In the genomic region with DNA sequence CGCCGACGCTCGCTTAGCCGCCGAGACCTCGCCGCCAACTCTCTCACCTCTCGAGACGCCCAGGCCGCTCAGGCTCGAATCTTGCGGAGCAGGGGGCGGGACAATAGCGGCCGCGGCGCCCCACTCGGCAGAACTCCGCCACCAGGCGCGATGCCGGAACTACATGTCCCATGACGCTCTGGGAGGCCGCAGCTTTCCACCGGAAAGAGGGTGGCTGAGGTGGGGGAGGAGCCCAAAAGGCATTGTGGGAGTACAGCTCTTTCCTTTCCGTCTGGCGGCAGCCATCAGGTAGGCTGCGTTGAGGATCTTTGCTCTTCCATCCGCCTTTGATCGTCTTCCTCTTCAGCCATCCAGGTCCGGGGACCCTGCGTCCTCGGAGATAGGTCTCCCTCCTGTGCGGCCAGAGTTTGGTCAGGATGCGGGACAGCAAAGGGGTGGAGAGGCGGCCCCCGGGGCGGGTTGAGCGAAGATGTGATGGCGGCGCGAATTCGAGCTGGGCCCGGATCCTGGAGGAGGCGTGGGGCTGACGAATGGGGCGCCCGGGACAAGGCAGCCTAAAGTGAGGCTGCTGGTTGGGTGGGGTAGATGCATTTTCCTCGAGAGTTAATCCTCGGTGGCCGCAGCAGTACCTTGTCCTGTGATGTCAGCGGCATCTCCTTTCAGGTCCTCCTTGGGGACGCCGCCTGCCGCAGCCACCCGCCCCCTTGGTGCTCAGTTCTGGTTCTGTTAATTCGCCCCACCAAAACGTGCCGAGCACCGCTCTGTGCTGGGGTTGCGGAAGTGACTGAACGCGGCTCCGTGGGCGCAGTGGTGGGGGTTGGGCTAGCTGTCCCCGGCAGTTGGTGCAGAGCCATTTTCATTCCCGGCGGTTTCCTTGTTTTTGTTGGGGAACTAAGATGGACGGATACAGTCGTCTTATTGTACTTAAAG, we compare ENCODE assay signal across 1 cellular context.
TF ChIP-seq lines count a peak whose summit lies in the region.

A gene (minus strand): TSS at position 105 of the 930 bp plus-strand sequence. CDS start 6,086 bp downstream, outside the sequence.
A gene (plus strand): TSS at position 247 of the 930 bp plus-strand sequence. CDS start 728 bp downstream, outside the sequence.

TF ChIP-seq in HEK293, 187 proteins besides CTCF, POLR2A, EP300 and RAD21 (continued from another document and continues in another):
- TF ChIP-seq, protein P1, sequence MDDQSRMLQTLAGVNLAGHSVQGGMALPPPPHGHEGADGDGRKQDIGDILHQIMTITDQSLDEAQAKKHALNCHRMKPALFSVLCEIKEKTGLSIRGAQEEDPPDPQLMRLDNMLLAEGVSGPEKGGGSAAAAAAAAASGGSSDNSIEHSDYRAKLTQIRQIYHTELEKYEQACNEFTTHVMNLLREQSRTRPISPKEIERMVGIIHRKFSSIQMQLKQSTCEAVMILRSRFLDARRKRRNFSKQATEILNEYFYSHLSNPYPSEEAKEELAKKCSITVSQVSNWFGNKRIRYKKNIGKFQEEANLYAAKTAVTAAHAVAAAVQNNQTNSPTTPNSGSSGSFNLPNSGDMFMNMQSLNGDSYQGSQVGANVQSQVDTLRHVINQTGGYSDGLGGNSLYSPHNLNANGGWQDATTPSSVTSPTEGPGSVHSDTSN (CRISPR knock-in tag; IDR thresholded peaks at IDR 0.05), result no peak
- TF ChIP-seq ZNF785 (tag by site-specific recombination; IDR thresholded peaks at IDR 0.05) (peak; percentile 88), ZNF24 (tag by site-specific recombination; IDR thresholded peaks at IDR 0.05) (peak; percentile 87; the same call in 1 of the 2 replicates), MZF1 (tag by site-specific recombination; IDR thresholded peaks at IDR 0.05; ENCODE audit: borderline replicate concordance) (no peak), ZNF174 (tag by site-specific recombination; IDR thresholded peaks at IDR 0.05) (no peak), TCF7L2 (IDR thresholded peaks at IDR 0.05; ENCODE audit: borderline replicate concordance, low read depth, low read length) (peak; percentile 40; the same call in 1 of the 2 replicates), ZNF416 (tag by site-specific recombination; IDR thresholded peaks at IDR 0.05) (0 out of 2 replicates have a peak, but pooled peaks have one; percentile 48), ZNF654 (tag by site-specific recombination; IDR thresholded peaks at IDR 0.05; ENCODE audit: low read depth) (no peak), HOXD13 (CRISPR knock-in tag; IDR thresholded peaks at IDR 0.05; ENCODE audit: borderline replicate concordance) (no peak), ZNF596 (tag by site-specific recombination; IDR thresholded peaks at IDR 0.05) (no peak), ZNF610 (tag by site-specific recombination; IDR thresholded peaks at IDR 0.05; ENCODE audit: borderline replicate concordance) (0 out of 2 replicates have a peak, but pooled peaks have one; percentile 59), ZNF521 (tag by site-specific recombination; IDR thresholded peaks at IDR 0.05) (no peak), ZNF658 (tag by site-specific recombination; IDR thresholded peaks at IDR 0.05) (no peak; the same call in 1 of the 2 replicates), ZNF311 (tag by site-specific recombination; IDR thresholded peaks at IDR 0.05; ENCODE audit: borderline replicate concordance) (0 out of 2 replicates have a peak, but pooled peaks have one; percentile 18), ZNF555 (tag by site-specific recombination; conservative IDR thresholded peaks at IDR 0.05) (no peak), ZNF169 (tag by site-specific recombination; IDR thresholded peaks at IDR 0.05) (no peak), ZNF677 (tag by site-specific recombination; IDR thresholded peaks at IDR 0.05) (no peak), ZNF624 (tag by site-specific recombination; IDR thresholded peaks at IDR 0.05) (peak; percentile 68; the same call in 1 of the 2 replicates), ZNF10 (tag by site-specific recombination; IDR thresholded peaks at IDR 0.05) (0 out of 2 replicates have a peak, but pooled peaks have one; percentile 7), ZNF404 (tag by site-specific recombination; IDR thresholded peaks at IDR 0.05) (no peak), ZNF292 (tag by site-specific recombination; IDR thresholded peaks at IDR 0.05; ENCODE audit: borderline replicate concordance, low read depth) (no peak), KLF1 (tag by site-specific recombination; IDR thresholded peaks at IDR 0.05) (peak; percentile 42; the same call in 1 of the 2 replicates), ZNF133 (tag by site-specific recombination; IDR thresholded peaks at IDR 0.05) (peak; percentile 38; the same call in 1 of the 2 replicates), ZNF175 (tag by site-specific recombination; IDR thresholded peaks at IDR 0.05) (no peak), ZXDB (tag by site-specific recombination; IDR thresholded peaks at IDR 0.05) (peak; percentile 96), BCL11A (tag by site-specific recombination; IDR thresholded peaks at IDR 0.05; ENCODE audit: low read depth) (0 out of 2 replicates have a peak, but pooled peaks have one; percentile 15), ZNF184 (tag by site-specific recombination; IDR thresholded peaks at IDR 0.05) (0 out of 2 replicates have a peak, but pooled peaks have one; percentile 7), ZNF354C (tag by site-specific recombination; IDR thresholded peaks at IDR 0.05; ENCODE audit: borderline replicate concordance, low read depth) (no peak), OSR2 (tag by site-specific recombination; IDR thresholded peaks at IDR 0.05) (no peak), GFI1B (tag by site-specific recombination; IDR thresholded peaks at IDR 0.05) (peak; percentile 68; the same call in 1 of the 2 replicates), KLF8 (tag by site-specific recombination; IDR thresholded peaks at IDR 0.05) (peak; percentile 90), REPIN1 (tag by site-specific recombination; IDR thresholded peaks at IDR 0.05; ENCODE audit: low read depth) (peak; percentile 91; the same call in 1 of the 2 replicates), HOXA7 (CRISPR knock-in tag; IDR thresholded peaks at IDR 0.05; ENCODE audit: borderline replicate concordance) (no peak), ZNF19 (tag by site-specific recombination; IDR thresholded peaks at IDR 0.05; ENCODE audit: low read depth) (no peak), SP2 (tag by site-specific recombination; IDR thresholded peaks at IDR 0.05) (peak; percentile 88)
- TF ChIP-seq, protein P2, sequence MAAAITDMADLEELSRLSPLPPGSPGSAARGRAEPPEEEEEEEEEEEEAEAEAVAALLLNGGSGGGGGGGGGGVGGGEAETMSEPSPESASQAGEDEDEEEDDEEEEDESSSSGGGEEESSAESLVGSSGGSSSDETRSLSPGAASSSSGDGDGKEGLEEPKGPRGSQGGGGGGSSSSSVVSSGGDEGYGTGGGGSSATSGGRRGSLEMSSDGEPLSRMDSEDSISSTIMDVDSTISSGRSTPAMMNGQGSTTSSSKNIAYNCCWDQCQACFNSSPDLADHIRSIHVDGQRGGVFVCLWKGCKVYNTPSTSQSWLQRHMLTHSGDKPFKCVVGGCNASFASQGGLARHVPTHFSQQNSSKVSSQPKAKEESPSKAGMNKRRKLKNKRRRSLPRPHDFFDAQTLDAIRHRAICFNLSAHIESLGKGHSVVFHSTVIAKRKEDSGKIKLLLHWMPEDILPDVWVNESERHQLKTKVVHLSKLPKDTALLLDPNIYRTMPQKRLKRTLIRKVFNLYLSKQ (tag by site-specific recombination; IDR thresholded peaks at IDR 0.05; ENCODE audit: borderline replicate concordance), result no peak
- TF ChIP-seq, protein P3, sequence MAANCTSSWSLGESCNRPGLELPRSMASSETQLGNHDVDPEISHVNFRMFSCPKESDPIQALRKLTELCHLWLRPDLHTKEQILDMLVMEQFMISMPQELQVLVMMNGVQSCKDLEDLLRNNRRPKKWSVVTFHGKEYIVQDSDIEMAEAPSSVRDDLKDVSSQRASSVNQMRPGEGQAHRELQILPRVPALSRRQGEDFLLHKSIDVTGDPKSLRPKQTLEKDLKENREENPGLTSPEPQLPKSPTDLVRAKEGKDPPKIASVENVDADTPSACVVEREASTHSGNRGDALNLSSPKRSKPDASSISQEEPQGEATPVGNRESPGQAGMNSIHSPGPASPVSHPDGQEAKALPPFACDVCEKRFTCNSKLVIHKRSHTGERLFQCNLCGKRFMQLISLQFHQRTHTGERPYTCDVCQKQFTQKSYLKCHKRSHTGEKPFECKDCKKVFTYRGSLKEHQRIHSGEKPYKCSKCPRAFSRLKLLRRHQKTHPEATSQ (tag by site-specific recombination; IDR thresholded peaks at IDR 0.05), result peak; percentile 87; the same call in 1 of the 2 replicates
- TF ChIP-seq, protein P4, sequence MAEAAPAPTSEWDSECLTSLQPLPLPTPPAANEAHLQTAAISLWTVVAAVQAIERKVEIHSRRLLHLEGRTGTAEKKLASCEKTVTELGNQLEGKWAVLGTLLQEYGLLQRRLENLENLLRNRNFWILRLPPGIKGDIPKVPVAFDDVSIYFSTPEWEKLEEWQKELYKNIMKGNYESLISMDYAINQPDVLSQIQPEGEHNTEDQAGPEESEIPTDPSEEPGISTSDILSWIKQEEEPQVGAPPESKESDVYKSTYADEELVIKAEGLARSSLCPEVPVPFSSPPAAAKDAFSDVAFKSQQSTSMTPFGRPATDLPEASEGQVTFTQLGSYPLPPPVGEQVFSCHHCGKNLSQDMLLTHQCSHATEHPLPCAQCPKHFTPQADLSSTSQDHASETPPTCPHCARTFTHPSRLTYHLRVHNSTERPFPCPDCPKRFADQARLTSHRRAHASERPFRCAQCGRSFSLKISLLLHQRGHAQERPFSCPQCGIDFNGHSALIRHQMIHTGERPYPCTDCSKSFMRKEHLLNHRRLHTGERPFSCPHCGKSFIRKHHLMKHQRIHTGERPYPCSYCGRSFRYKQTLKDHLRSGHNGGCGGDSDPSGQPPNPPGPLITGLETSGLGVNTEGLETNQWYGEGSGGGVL (tag by site-specific recombination; IDR thresholded peaks at IDR 0.05), result peak; percentile 39; the same call in 1 of the 2 replicates
- TF ChIP-seq, protein P5, sequence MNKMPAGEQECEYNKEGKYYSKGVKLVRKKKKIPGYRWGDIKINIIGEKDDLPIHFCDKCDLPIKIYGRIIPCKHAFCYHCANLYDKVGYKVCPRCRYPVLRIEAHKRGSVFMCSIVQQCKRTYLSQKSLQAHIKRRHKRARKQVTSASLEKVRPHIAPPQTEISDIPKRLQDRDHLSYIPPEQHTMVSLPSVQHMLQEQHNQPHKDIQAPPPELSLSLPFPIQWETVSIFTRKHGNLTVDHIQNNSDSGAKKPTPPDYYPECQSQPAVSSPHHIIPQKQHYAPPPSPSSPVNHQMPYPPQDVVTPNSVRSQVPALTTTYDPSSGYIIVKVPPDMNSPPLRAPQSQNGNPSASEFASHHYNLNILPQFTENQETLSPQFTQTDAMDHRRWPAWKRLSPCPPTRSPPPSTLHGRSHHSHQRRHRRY (tag by site-specific recombination; IDR thresholded peaks at IDR 0.05), result peak; percentile 90; the same call in 1 of the 2 replicates
- TF ChIP-seq, protein P6, sequence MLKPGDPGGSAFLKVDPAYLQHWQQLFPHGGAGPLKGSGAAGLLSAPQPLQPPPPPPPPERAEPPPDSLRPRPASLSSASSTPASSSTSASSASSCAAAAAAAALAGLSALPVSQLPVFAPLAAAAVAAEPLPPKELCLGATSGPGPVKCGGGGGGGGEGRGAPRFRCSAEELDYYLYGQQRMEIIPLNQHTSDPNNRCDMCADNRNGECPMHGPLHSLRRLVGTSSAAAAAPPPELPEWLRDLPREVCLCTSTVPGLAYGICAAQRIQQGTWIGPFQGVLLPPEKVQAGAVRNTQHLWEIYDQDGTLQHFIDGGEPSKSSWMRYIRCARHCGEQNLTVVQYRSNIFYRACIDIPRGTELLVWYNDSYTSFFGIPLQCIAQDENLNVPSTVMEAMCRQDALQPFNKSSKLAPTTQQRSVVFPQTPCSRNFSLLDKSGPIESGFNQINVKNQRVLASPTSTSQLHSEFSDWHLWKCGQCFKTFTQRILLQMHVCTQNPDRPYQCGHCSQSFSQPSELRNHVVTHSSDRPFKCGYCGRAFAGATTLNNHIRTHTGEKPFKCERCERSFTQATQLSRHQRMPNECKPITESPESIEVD (tag by site-specific recombination; IDR thresholded peaks at IDR 0.05), result no peak
- TF ChIP-seq, protein P7, sequence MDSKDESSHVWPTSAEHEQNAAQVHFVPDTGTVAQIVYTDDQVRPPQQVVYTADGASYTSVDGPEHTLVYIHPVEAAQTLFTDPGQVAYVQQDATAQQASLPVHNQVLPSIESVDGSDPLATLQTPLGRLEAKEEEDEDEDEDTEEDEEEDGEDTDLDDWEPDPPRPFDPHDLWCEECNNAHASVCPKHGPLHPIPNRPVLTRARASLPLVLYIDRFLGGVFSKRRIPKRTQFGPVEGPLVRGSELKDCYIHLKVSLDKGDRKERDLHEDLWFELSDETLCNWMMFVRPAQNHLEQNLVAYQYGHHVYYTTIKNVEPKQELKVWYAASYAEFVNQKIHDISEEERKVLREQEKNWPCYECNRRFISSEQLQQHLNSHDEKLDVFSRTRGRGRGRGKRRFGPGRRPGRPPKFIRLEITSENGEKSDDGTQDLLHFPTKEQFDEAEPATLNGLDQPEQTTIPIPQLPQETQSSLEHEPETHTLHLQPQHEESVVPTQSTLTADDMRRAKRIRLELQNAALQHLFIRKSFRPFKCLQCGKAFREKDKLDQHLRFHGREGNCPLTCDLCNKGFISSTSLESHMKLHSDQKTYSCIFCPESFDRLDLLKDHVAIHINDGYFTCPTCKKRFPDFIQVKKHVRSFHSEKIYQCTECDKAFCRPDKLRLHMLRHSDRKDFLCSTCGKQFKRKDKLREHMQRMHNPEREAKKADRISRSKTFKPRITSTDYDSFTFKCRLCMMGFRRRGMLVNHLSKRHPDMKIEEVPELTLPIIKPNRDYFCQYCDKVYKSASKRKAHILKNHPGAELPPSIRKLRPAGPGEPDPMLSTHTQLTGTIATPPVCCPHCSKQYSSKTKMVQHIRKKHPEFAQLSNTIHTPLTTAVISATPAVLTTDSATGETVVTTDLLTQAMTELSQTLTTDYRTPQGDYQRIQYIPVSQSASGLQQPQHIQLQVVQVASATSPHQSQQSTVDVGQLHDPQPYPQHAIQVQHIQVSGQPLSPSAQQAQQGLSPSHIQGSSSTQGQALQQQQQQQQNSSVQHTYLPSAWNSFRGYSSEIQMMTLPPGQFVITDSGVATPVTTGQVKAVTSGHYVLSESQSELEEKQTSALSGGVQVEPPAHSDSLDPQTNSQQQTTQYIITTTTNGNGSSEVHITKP (tag by site-specific recombination; IDR thresholded peaks at IDR 0.05), result peak; percentile 78
